24 cellular contexts compared by ENCODE assay signal in genomic region chr7:67857698-67858097, GRCh38.
A peak's percentile ranks its signal among the peaks of the same experiment; 100 is the strongest.
DNase-seq lines count a peak whose midpoint lies in the region; ATAC-seq, FAIRE-seq and TF ChIP-seq lines count a peak whose summit lies in the region.
"Had no signal": no experiment of that assay in that cellular context is flagged by ENCODE, and none has a peak within 500 bp of the region (broad histone marks: within the 10 kb centered on the region; RNA-seq: fewer than 3 reads in every experiment).

No MANE protein-coding gene starts in this region.

- BruUV-seq in K562 (replicated peaks; lab: Mats Ljungman, UMichigan), result no TSS peak

- H3K27me3 ChIP-seq in K562 (ENCODE audit: control insufficient read depth in 2 of 2, insufficient read depth in 2 of 2, low read length in 2 of 2), result peaks cover 0 to 12% of the 10 kb centered on the region in 2 experiments; a peak in 3 of 5 replicates
- H3K27me3 ChIP-seq in MG63, result no peaks in the 10 kb centered on the region
- H3K27me3 ChIP-seq: BLaER1 had no signal

- no peaks in the 10 kb centered on the region for H3K9me1 ChIP-seq in K562 (ENCODE audit: control insufficient read depth, insufficient read depth, low read length)

- 11% methylated on average over 10 of the region's 10 CpGs for WGBS in K562 (ENCODE audit: insufficient coverage, low coverage, missing lambda C conversion rate)

- TF ChIP-seq POLR2A in K562 (conservative IDR thresholded peaks at IDR 0.05), result no peak

- no peaks in the 10 kb centered on the region for H3K36me3 ChIP-seq in K562 (ENCODE audit: control insufficient read depth, insufficient read depth, low read length)
- no peaks in the 10 kb centered on the region for H3K36me3 ChIP-seq in MG63
- H3K36me3 ChIP-seq: BLaER1 had no signal

- H3K9me3 ChIP-seq in K562 (replicated peaks; ENCODE audit: control insufficient read depth, insufficient read depth, low read depth, low read length), result no peaks in the 10 kb centered on the region
- H3K9me3 ChIP-seq in MG63, result no peaks in the 10 kb centered on the region

- in situ Hi-C loops in K562 (cut with MboI), result no loop called here

- DNase-seq in NK-92 treated with Interleukin-12 subunit alpha and Interleukin-12 subunit beta, amount 100 ng/mL, for 24 hours (lab: John Stamatoyannopoulos, UW), result peak; percentile 4
- DNase-seq in NK-92 (lab: John Stamatoyannopoulos, UW; ENCODE audit: unreplicated experiment) (no peak), MV-4-11 (lab: John Stamatoyannopoulos, UW) (peak; percentile 31), K562 (ENCODE audit: extremely low read depth in 1 of 4, low spot score in 3 of 4) (no peak), superior temporal gyrus (ENCODE audit: extremely low spot score) (peak; percentile 63), HCEC 1CT (no peak), MG63 (no peak)
- DNase-seq: CD4-positive, CD25-positive, alpha-beta regulatory T cell; GOT3; KBM-7; NCI-H1105; NCI-H1436 treated with DMSO at 0.1 percent for 48 hours; NCI-H187 treated with DMSO at 0.1 percent for 48 hours; NCI-H2171 treated with DMSO at 0.1 percent for 48 hours; NCI-H345; NCI-H524 treated with DMSO at 0.1 percent for 48 hours; NCI-H774; SHP77 had no signal

- POLR2A ChIA-PET in K562 (lab: Yijun Ruan, JAX), result no interaction called here

- no peak for TF ChIP-seq EP300 in K562 (IDR thresholded peaks at IDR 0.05; ENCODE audit: low read length)

- no peaks in the 10 kb centered on the region for H3K4me1 ChIP-seq in K562 (replicated peaks in 1 of 2; ENCODE audit: control insufficient read depth in 2 of 2, insufficient read depth in 2 of 2, low read length in 2 of 2)
- H3K4me1 ChIP-seq: BLaER1 had no signal

- TF ChIP-seq RAD21 in K562 (CRISPR knock-in tag; conservative IDR thresholded peaks at IDR 0.05 in 1 of 2, IDR thresholded peaks at IDR 0.05 in 1 of 2), result no peak

- no peak for FAIRE-seq in K562 (lab: Jason Lieb, UNC)
- FAIRE-seq: D721Med, GM18507 had no signal

- H4K20me1 ChIP-seq in K562 (replicated peaks; ENCODE audit: control insufficient read depth, insufficient read depth, low read length), result no peaks in the 10 kb centered on the region
- H4K20me1 ChIP-seq: BLaER1 had no signal

- H3K4me3 ChIP-seq in K562 (no peak overlapping the region), MG63 (no peak overlapping the region)
- H3K4me3 ChIP-seq: BLaER1 had no signal

- intact Hi-C loops in K562 (cut with micrococcal nuclease), result no loop called here

- no peak overlapping the region for H2AFZ ChIP-seq in K562 (ENCODE audit: low read depth, low read length)

- TF ChIP-seq CTCF in K562 (IDR thresholded peaks at IDR 0.05 in 2 of 3, conservative IDR thresholded peaks at IDR 0.05 in 1 of 3; ENCODE audit: insufficient read depth in 2 of 3, low read depth in 1 of 3, low read length in 3 of 3), result no peak

- no peak overlapping the region for H3K4me2 ChIP-seq in K562 (ENCODE audit: insufficient read depth, low read length)
- H3K4me2 ChIP-seq: BLaER1 had no signal

- no peak overlapping the region for H3K27ac ChIP-seq in K562 (ENCODE audit: extremely low read depth, low read depth, low read length)
- H3K27ac ChIP-seq: 22Rv1, BLaER1, RWPE1 had no signal

- ATAC-seq in K562, result no peak
- no peak for ATAC-seq in GM21717 (IDR thresholded peaks at IDR 0.05; ENCODE audit: unreplicated experiment)

- CTCF ChIA-PET in K562 (lab: Yijun Ruan, JAX; ENCODE audit: low intra/inter-chr PET ratio), result no interaction called here

- no peaks in the 10 kb centered on the region for H3K79me2 ChIP-seq in K562 (ENCODE audit: control insufficient read depth, insufficient read depth, low read length)

- H3K9ac ChIP-seq in K562 (ENCODE audit: insufficient read depth in 1 of 2, low read depth in 2 of 2, low read length in 2 of 2), result no peak overlapping the region
- H3K9ac ChIP-seq: BLaER1 had no signal

TF ChIP-seq in K562, 482 proteins besides CTCF, POLR2A, EP300 and RAD21:
- TF ChIP-seq CEBPB (tag; IDR thresholded peaks at IDR 0.05) (peak; percentile 93), CEBPG (CRISPR knock-in tag; IDR thresholded peaks at IDR 0.05) (no peak), CEBPG (tag; conservative IDR thresholded peaks at IDR 0.05 in 1 of 2, IDR thresholded peaks at IDR 0.05 in 1 of 2) (peak; percentile 81 to 92), ZNF436 (CRISPR knock-in tag; IDR thresholded peaks at IDR 0.05) (no peak), CBX8 (IDR thresholded peaks at IDR 0.05; ENCODE audit: borderline replicate concordance, extremely low read depth, low read depth, low read length, poor library complexity, severe bottlenecking) (no peak), CBFA2T3 (IDR thresholded peaks at IDR 0.05) (no peak), SMC3 (conservative IDR thresholded peaks at IDR 0.05; ENCODE audit: insufficient read depth, low read depth, low read length) (no peak), XRCC3 (IDR thresholded peaks at IDR 0.05) (no peak), ZNF197 (CRISPR knock-in tag; IDR thresholded peaks at IDR 0.05; ENCODE audit: low read depth) (no peak), CBX2 (IDR thresholded peaks at IDR 0.05; ENCODE audit: insufficient read depth, low read length, poor library complexity, severe bottlenecking) (no peak), BCOR (IDR thresholded peaks at IDR 0.05) (no peak)
- TF ChIP-seq, protein P1, sequence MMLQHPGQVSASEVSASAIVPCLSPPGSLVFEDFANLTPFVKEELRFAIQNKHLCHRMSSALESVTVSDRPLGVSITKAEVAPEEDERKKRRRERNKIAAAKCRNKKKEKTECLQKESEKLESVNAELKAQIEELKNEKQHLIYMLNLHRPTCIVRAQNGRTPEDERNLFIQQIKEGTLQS (IDR thresholded peaks at IDR 0.05), result peak; percentile 37; the same call in 1 of the 2 replicates
- TF ChIP-seq, protein P1 (CRISPR knock-in tag; conservative IDR thresholded peaks at IDR 0.05), result no peak
- TF ChIP-seq, protein P2, sequence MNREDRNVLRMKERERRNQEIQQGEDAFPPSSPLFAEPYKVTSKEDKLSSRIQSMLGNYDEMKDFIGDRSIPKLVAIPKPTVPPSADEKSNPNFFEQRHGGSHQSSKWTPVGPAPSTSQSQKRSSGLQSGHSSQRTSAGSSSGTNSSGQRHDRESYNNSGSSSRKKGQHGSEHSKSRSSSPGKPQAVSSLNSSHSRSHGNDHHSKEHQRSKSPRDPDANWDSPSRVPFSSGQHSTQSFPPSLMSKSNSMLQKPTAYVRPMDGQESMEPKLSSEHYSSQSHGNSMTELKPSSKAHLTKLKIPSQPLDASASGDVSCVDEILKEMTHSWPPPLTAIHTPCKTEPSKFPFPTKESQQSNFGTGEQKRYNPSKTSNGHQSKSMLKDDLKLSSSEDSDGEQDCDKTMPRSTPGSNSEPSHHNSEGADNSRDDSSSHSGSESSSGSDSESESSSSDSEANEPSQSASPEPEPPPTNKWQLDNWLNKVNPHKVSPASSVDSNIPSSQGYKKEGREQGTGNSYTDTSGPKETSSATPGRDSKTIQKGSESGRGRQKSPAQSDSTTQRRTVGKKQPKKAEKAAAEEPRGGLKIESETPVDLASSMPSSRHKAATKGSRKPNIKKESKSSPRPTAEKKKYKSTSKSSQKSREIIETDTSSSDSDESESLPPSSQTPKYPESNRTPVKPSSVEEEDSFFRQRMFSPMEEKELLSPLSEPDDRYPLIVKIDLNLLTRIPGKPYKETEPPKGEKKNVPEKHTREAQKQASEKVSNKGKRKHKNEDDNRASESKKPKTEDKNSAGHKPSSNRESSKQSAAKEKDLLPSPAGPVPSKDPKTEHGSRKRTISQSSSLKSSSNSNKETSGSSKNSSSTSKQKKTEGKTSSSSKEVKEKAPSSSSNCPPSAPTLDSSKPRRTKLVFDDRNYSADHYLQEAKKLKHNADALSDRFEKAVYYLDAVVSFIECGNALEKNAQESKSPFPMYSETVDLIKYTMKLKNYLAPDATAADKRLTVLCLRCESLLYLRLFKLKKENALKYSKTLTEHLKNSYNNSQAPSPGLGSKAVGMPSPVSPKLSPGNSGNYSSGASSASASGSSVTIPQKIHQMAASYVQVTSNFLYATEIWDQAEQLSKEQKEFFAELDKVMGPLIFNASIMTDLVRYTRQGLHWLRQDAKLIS (CRISPR knock-in tag; IDR thresholded peaks at IDR 0.05), result no peak
- TF ChIP-seq, protein P3, sequence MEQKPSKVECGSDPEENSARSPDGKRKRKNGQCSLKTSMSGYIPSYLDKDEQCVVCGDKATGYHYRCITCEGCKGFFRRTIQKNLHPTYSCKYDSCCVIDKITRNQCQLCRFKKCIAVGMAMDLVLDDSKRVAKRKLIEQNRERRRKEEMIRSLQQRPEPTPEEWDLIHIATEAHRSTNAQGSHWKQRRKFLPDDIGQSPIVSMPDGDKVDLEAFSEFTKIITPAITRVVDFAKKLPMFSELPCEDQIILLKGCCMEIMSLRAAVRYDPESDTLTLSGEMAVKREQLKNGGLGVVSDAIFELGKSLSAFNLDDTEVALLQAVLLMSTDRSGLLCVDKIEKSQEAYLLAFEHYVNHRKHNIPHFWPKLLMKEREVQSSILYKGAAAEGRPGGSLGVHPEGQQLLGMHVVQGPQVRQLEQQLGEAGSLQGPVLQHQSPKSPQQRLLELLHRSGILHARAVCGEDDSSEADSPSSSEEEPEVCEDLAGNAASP (IDR thresholded peaks at IDR 0.05), result no peak

Comparison
In these comparisons a context has a peak if more than half of its experiments do, and no peak if none do; other contexts are left out.
1. DNase-seq: peak in NK-92 treated with Interleukin-12 subunit alpha and Interleukin-12 subunit beta, amount 100 ng/mL, for 24 hours (single experiment), MV-4-11 (single experiment) and superior temporal gyrus (single experiment); none in NK-92 (single experiment), K562 (0 of 4), HCEC 1CT (single experiment) and MG63 (single experiment).